In the genomic region with DNA sequence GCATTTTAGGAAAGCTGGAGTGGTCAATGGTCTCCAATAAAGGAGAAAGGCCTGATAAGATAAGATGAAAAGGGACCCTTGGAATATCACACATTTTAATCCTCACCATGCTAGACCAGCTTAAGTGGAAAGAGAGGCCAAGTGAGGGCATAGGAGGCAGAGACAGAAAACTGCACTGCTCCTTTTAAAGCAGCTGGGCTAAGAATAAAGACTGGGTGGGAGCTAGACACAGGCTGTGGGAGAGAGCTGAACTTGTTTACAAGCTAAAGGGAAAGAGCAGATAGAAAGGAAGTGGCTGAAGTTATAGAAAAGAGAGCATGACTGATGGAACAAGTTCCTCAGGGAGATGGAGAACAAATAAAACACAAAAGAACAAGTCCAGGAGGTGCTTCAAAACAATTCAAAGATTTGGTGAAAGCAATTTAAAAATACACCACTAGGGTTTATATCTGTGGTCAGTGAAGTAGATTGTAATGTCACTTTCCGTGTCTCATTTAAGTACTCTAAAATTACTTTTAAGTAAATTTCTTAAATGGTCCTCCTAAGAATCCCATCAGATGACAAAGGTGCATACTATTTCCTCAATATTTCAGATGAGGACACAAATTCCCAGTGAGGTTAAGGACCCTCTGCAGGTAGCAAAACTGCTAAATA, we compare ENCODE assay signal across 17 cellular contexts. TPM values are rescaled to one million over a fixed set of nuclear protein-coding genes. Genes with fewer than 3 reads are reported as not detected.
DNase-seq lines count a peak whose midpoint lies in the region; ATAC-seq, FAIRE-seq and TF ChIP-seq lines count a peak whose summit lies in the region.
"Had no signal": no experiment of that assay in that cellular context is flagged by ENCODE, and none has a peak within 500 bp of the region (broad histone marks: within the 10 kb centered on the region; RNA-seq: fewer than 3 reads in every experiment).

No MANE protein-coding gene starts in this region.

- FAIRE-seq in H54 (lab: Jason Lieb, UNC) (peak; percentile 33), HepG2 (lab: Jason Lieb, UNC) (no peak)
- FAIRE-seq: keratinocyte had no signal

- BruUV-seq in HepG2 (replicated peaks; lab: Mats Ljungman, UMichigan): no TSS peak

- POLR2A ChIA-PET in HepG2 (lab: Yijun Ruan, JAX) (no interaction called here), RWPE1 (lab: Yijun Ruan, JAX; ENCODE audit: low non-redundant PET) (no interaction called here)

- TF ChIP-seq RAD21 in HepG2 (CRISPR knock-in tag; IDR thresholded peaks at IDR 0.05): no peak

- no peak overlapping the region for H2AFZ ChIP-seq in HepG2 (ENCODE audit: low read length)
- H2AFZ ChIP-seq: parathyroid adenoma had no signal

- H3K9ac ChIP-seq in subcutaneous abdominal adipose tissue (ENCODE audit: low read length in 5 of 5) (peak overlapping the region in 1 of 5 donors; percentile 51), HepG2 (ENCODE audit: insufficient read depth, low read depth, low read length) (no peak overlapping the region)
- H3K9ac ChIP-seq: BLaER1 treated with 17β-estradiol and CSF1 and Interleukin-3, amounts not matched to agents 10 nM and 100 nM; KMS-11; parathyroid adenoma had no signal

- no peaks in the 10 kb centered on the region for H4K20me1 ChIP-seq in HepG2 (ENCODE audit: insufficient read depth, low read length)
- H4K20me1 ChIP-seq: BLaER1 treated with 17β-estradiol and CSF1 and Interleukin-3, amounts not matched to agents 10 nM and 100 nM had no signal

- peak; percentile 23; the same call in 1 of the 3 replicates for ATAC-seq in SK-N-SH treated with all-trans-retinoic acid at 6 μM for 48 hours
- ATAC-seq in HepG2: no peak
- ATAC-seq: activated T-cell treated with anti-CD3 and anti-CD28 coated beads, Interleukin-2, amount 50 U/mL, for 4 hours had no signal

- H3K27me3 ChIP-seq in subcutaneous abdominal adipose tissue (ENCODE audit: control insufficient read depth in 5 of 5, insufficient read depth in 4 of 5, low read length in 5 of 5): no peaks in the 10 kb centered on the region
- no peaks in the 10 kb centered on the region for H3K27me3 ChIP-seq in adrenal gland
- H3K27me3 ChIP-seq in HepG2 (ENCODE audit: control insufficient read depth in 1 of 2, insufficient read depth in 2 of 2, low read length in 2 of 2): no peaks in the 10 kb centered on the region
- H3K27me3 ChIP-seq: BLaER1 treated with 17β-estradiol and CSF1 and Interleukin-3, amounts not matched to agents 10 nM and 100 nM; SJCRH30; stomach had no signal

- H3K4me1 ChIP-seq in subcutaneous abdominal adipose tissue (ENCODE audit: control insufficient read depth in 5 of 5, insufficient read depth in 5 of 5, low read length in 5 of 5) (peaks cover 0 to 68% (median 42%) of the 10 kb centered on the region in 5 donors), adrenal gland (replicated peaks in 1 of 2) (no peaks in the 10 kb centered on the region), HepG2 (ENCODE audit: insufficient read depth, low read length) (0 out of 2 replicates have a peak, but pooled peaks cover 5% of the 10 kb centered on the region)
- H3K4me1 ChIP-seq: parathyroid adenoma had no signal

- DNase-seq in H54 (ENCODE audit: insufficient read length, low spot score): no peak
- DNase-seq in fibroblast of villous mesenchyme (ENCODE audit: low read depth): no peak
- DNase-seq in adrenal gland: no peak
- DNase-seq in HepG2 (ENCODE audit: low spot score): no peak
- no peak for DNase-seq in RWPE1 (ENCODE audit: low spot score)
- DNase-seq: activated naive CD8-positive, alpha-beta T cell treated with anti-CD3 and anti-CD28 coated beads for 36 hours; activated T-cell treated with anti-CD3 and anti-CD28 coated beads, Interleukin-2, amount 50 U/mL, for 4 hours; head of caudate nucleus; NCI-H226; stomach had no signal

- TF ChIP-seq CTCF in fibroblast of villous mesenchyme (IDR thresholded peaks at IDR 0.05; ENCODE audit: insufficient read depth, low read depth, low read length) (peak; percentile 22), adrenal gland (IDR thresholded peaks at IDR 0.05) (no peak), HepG2 (CRISPR knock-in tag; IDR thresholded peaks at IDR 0.05) (no peak), RWPE1 (conservative IDR thresholded peaks at IDR 0.05; ENCODE audit: low read depth) (no peak)

- peak overlapping the region; percentile 8 for H3K27ac ChIP-seq in subcutaneous abdominal adipose tissue (ENCODE audit: low read depth, low read length)
- no peak overlapping the region for H3K27ac ChIP-seq in adrenal gland
- H3K27ac ChIP-seq in HepG2 (ENCODE audit: extremely low read length, insufficient read depth, low read length): no peak overlapping the region
- no peak overlapping the region for H3K27ac ChIP-seq in RWPE1
- H3K27ac ChIP-seq: BLaER1 treated with 17β-estradiol and CSF1 and Interleukin-3, amounts not matched to agents 10 nM and 100 nM; KMS-11; parathyroid adenoma; SJCRH30 had no signal

- intact Hi-C loops in adrenal gland (cut with DNase I): no loop called here
- intact Hi-C loops in HepG2 (cut with micrococcal nuclease; ENCODE audit: unreplicated experiment): no loop called here

- CTCF ChIA-PET in HepG2 (lab: Yijun Ruan, JAX; ENCODE audit: low intra/inter-chr PET ratio, low total read pairs) (no interaction called here), RWPE1 (lab: Yijun Ruan, JAX) (interaction anchor here (0.7 kb wide), 1 partner anchor 28 kb away, joined by 3 read pairs; no protein-coding TSS in a partner anchor)

- H3K4me3 ChIP-seq in fibroblast of villous mesenchyme (ENCODE audit: low read depth, low read length) (peak overlapping the region; percentile 17), subcutaneous abdominal adipose tissue (ENCODE audit: low read depth in 1 of 5, low read length in 5 of 5) (no peak overlapping the region), adrenal gland (no peak overlapping the region), HepG2 (replicated peaks in 1 of 3; ENCODE audit: insufficient read depth in 1 of 3, low read depth in 2 of 3, low read length in 3 of 3) (no peak overlapping the region)
- H3K4me3 ChIP-seq: BLaER1 treated with 17β-estradiol and CSF1 and Interleukin-3, amounts not matched to agents 10 nM and 100 nM; SJCRH30; stomach had no signal

- in situ Hi-C loops in HepG2 (cut with HindIII; ENCODE audit: extremely low pct_ligation_motif_present, low pct_unique_long_range_greater_than_20kb): no loop called here

- peaks cover 0 to 3% (median 0%) of the 10 kb centered on the region in 5 donors for H3K9me3 ChIP-seq in subcutaneous abdominal adipose tissue (ENCODE audit: control insufficient read depth in 5 of 5, low read length in 5 of 5)
- H3K9me3 ChIP-seq in adrenal gland (replicated peaks in 1 of 3): no peaks in the 10 kb centered on the region
- no peaks in the 10 kb centered on the region for H3K9me3 ChIP-seq in HepG2 (ENCODE audit: low read length)
- H3K9me3 ChIP-seq: BLaER1 treated with 17β-estradiol and CSF1 and Interleukin-3, amounts not matched to agents 10 nM and 100 nM; SJCRH30; stomach had no signal

- no peak overlapping the region for H3K4me2 ChIP-seq in HepG2 (ENCODE audit: low read depth, low read length)
- H3K4me2 ChIP-seq: KMS-11 had no signal

- H3K79me2 ChIP-seq in HepG2 (ENCODE audit: insufficient read depth, low read length): no peaks in the 10 kb centered on the region
- H3K79me2 ChIP-seq: parathyroid adenoma had no signal

- TF ChIP-seq POLR2A in H54 (IDR thresholded peaks at IDR 0.05; ENCODE audit: low read depth, low read length) (no peak), adrenal gland (IDR thresholded peaks at IDR 0.05) (no peak), HepG2 (IDR thresholded peaks at IDR 0.05; ENCODE audit: insufficient read depth in 1 of 2, low read depth in 2 of 2, low read length in 2 of 2) (no peak)

- 83 to 93% (median 88%) methylated on average over 1 of the region's 1 CpG for WGBS in adrenal gland, 4 donors
- WGBS in HepG2 (ENCODE audit: low lambda C conversion rate): 90% methylated on average over 1 of the region's 1 CpG

- TF ChIP-seq EP300 in HepG2 (IDR thresholded peaks at IDR 0.05; ENCODE audit: low read depth in 2 of 2, low read length in 2 of 2): no peak
- no peak for TF ChIP-seq EP300 in HepG2 (CRISPR knock-in tag; IDR thresholded peaks at IDR 0.05; ENCODE audit: borderline replicate concordance)

- peaks cover 0 to 6% (median 0%) of the 10 kb centered on the region in 5 donors for H3K36me3 ChIP-seq in subcutaneous abdominal adipose tissue (ENCODE audit: control insufficient read depth in 5 of 5, insufficient read depth in 5 of 5, low read length in 5 of 5)
- H3K36me3 ChIP-seq in adrenal gland (replicated peaks in 1 of 2): no peaks in the 10 kb centered on the region
- H3K36me3 ChIP-seq in HepG2 (replicated peaks in 1 of 2; ENCODE audit: control insufficient read depth in 1 of 2, insufficient read depth in 2 of 2, low read length in 2 of 2): no peaks in the 10 kb centered on the region
- H3K36me3 ChIP-seq: BLaER1 treated with 17β-estradiol and CSF1 and Interleukin-3, amounts not matched to agents 10 nM and 100 nM; SJCRH30; stomach had no signal

TF ChIP-seq in HepG2, 621 proteins besides CTCF, POLR2A, EP300 and RAD21 (continues in another document):
- TF ChIP-seq ZNF337 (CRISPR knock-in tag; IDR thresholded peaks at IDR 0.05; ENCODE audit: borderline replicate concordance, low read depth): no peak

RNA-seq across cellular contexts. Expression of gene COL5A2, which starts 7.5 kb away (rescaled TPM):
- total RNA-seq in fibroblast of villous mesenchyme: 693 and 717 TPM in 2 replicates
- 10 to 100 TPM in 7 of 8 donors, 1 to 10 TPM in 1; 8.5 to 23.2 (median 15.1) TPM for total RNA-seq in adrenal gland
- polyA plus RNA-seq in adrenal gland: 10 to 100 TPM in 1 of 3 donors, 1 to 10 TPM in 2; 5.2 to 14.4 (median 9.4) TPM
- 1.5 and 1.6 TPM in 2 replicates for total RNA-seq in HepG2 (2016; rRNA removed; fragmentation: Illumina TruSeq; extraction: Trizol)
- 0.10 and 0.26 TPM in 2 replicates for total RNA-seq in HepG2 (2016; cell fraction: cytosol; rRNA removed; fragmentation: Illumina TruSeq; extraction: Trizol; ENCODE audit: low read depth)
- total RNA-seq in HepG2 (2016; cell fraction: insoluble cytoplasmic fraction; rRNA removed; fragmentation: Illumina TruSeq; extraction: Trizol): 1.3 and 1.7 TPM in 2 replicates
- total RNA-seq in HepG2 (2016; cell fraction: membrane; rRNA removed; fragmentation: Illumina TruSeq; extraction: Trizol): 0.38 and 0.43 TPM in 2 replicates
- total RNA-seq in HepG2 (2016; cell fraction: nucleus; rRNA removed; fragmentation: Illumina TruSeq; extraction: Trizol): 1.4 and 1.6 TPM in 2 replicates
- 0.83 and 0.90 TPM in 2 replicates for polyA plus RNA-seq in HepG2 (2011; rRNA removed)
- polyA plus RNA-seq in HepG2 (2011; cell fraction: cytosol; rRNA removed): 0.23 and 0.27 TPM in 2 replicates
- polyA plus RNA-seq in HepG2 (2011; cell fraction: nucleus; rRNA removed): 3.2 and 3.9 TPM in 2 replicates
- polyA plus RNA-seq in HepG2 (2012): 0.32 TPM in 2 replicates
- polyA plus RNA-seq in HepG2 (2016; cell fraction: cytosol; fragmentation: Illumina TruSeq; extraction: Trizol; ENCODE audit: low read depth): 0.07 and 0.10 TPM in 2 replicates
- polyA plus RNA-seq in HepG2 (2016; cell fraction: insoluble cytoplasmic fraction; fragmentation: Illumina TruSeq; extraction: Trizol; ENCODE audit: low read depth): 1.1 and 1.4 TPM in 2 replicates
- polyA plus RNA-seq in HepG2 (2016; cell fraction: membrane; fragmentation: Illumina TruSeq; extraction: Trizol; ENCODE audit: low read depth): 0.24 and 0.29 TPM in 2 replicates
- 1.9 and 2.6 TPM in 2 replicates for polyA plus RNA-seq in HepG2 (2016; cell fraction: nucleus; fragmentation: Illumina TruSeq; extraction: Trizol; ENCODE audit: insufficient read depth, low read depth)
- polyA minus RNA-seq in HepG2 (2011; rRNA and poly(A)+ RNA removed; ENCODE audit: low replicate concordance): 0.80 and 3.3 TPM in 2 replicates
- polyA minus RNA-seq in HepG2 (2011; cell fraction: cytosol; rRNA and poly(A)+ RNA removed): 0.20 TPM in 1 of 2 replicates, not detected in the other
- polyA minus RNA-seq in HepG2 (2011; cell fraction: nucleus; rRNA and poly(A)+ RNA removed): 0.75 and 1.4 TPM in 2 replicates

Comparison
In these comparisons a context has a peak if more than half of its experiments do, and no peak if none do; other contexts are left out.
1. RNA of gene COL5A2, which starts 7.5 kb away (total RNA-seq): 693 to 717 TPM in fibroblast of villous mesenchyme; 8.5 to 23.2 TPM in adrenal gland and 0.10 to 1.7 TPM in HepG2; every median in the first group is over 10 times any median in the second.